In genomic region chr3:185366913-185367312, GRCh38 we compare ENCODE assay signal across 1 cellular context.
TF ChIP-seq lines count a peak whose summit lies in the region.

No MANE protein-coding gene starts in this region.

TF ChIP-seq in neural cell, 6 proteins besides CTCF, POLR2A, EP300 and RAD21 (continued from another document):
- TF ChIP-seq REST (IDR thresholded peaks at IDR 0.05; ENCODE audit: borderline replicate concordance) (no peak), TAF1 (IDR thresholded peaks at IDR 0.05; ENCODE audit: low read depth) (no peak), EZH2 (IDR thresholded peaks at IDR 0.05; ENCODE audit: borderline replicate concordance, insufficient read depth, low read length, poor library complexity, severe bottlenecking) (no peak), MXI1 (conservative IDR thresholded peaks at IDR 0.05; ENCODE audit: poor library complexity, severe bottlenecking) (no peak), POLR2AphosphoS5 (IDR thresholded peaks at IDR 0.05) (no peak)
TF ChIP-seq in neural cell: peak in this region for 0.
